Comparison of ENCODE assay signal across 37 cellular contexts in the genomic region with DNA sequence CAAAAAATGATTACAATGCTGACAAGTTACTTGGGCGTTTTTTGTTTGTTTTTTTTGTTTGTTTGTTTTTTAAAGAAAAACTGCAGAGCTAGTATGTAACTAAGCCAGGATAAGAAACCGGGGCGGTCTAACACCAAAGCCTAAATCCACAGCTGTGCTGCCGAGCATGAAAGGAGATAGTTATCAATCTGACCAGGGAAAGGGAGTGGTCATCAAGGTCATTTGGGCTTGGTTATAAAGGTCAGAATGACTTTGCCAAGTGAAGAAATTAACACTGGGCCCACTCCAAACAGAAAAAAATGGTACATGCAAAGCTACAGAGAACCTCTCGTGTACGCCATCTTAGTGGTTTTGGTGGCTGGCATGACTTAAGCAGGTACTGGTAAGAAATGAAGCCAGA.
"Had no signal": no experiment of that assay in that cellular context is flagged by ENCODE, and none has a peak within 500 bp of the region (broad histone marks: within the 10 kb centered on the region; RNA-seq: fewer than 3 reads in every experiment).

No MANE protein-coding gene starts in this region.

- H3K36me3 Mint-ChIP-seq: activated CD4-positive, alpha-beta memory T cell treated with anti-CD3 and anti-CD28 coated beads for 36 hours; activated naive CD4-positive, alpha-beta T cell treated with anti-CD3 and anti-CD28 coated beads, Interleukin-2, amount 50 U/mL, for 72 hours had no signal

- DNase-seq: activated B cell treated with CpG ODN at 0.5 μM for 24 hours; activated CD4-positive, alpha-beta memory T cell treated with anti-CD3 and anti-CD28 coated beads for 36 hours; activated CD4-positive, alpha-beta T cell treated with anti-CD3 and anti-CD28 coated beads for 4 hours; activated CD4-positive, alpha-beta T cell treated with anti-CD3 and anti-CD28 coated beads, Interleukin-2, amount 10 ng/mL, durations not matched to agents 24 days and 14 days; activated CD4-positive, alpha-beta T cell treated with anti-CD3 and anti-CD28 coated beads, Interleukin-2, amount 50 U/mL, for 1 hour; activated CD4-positive, alpha-beta T cell treated with anti-CD3 and anti-CD28 coated beads, Interleukin-2, amount 50 U/mL, for 4 hours; activated CD4-positive, CD25-positive, alpha-beta regulatory T cell treated with anti-CD3 and anti-CD28 coated beads, Interleukin-2, amount 50 U/mL, for 72 hours; activated CD8-positive, alpha-beta memory T cell treated with anti-CD3 and anti-CD28 coated beads, Interleukin-2, amount 50 U/mL, for 4 hours; activated CD8-positive, alpha-beta T cell treated with anti-CD3 and anti-CD28 coated beads for 36 hours; activated effector memory CD4-positive, alpha-beta T cell treated with anti-CD3 and anti-CD28 coated beads, Interleukin-2, amount 50 U/mL, for 16 hours; activated gamma-delta T cell treated with Interleukin-2 at 50 U/mL for 16 hours; activated naive CD4-positive, alpha-beta T cell; activated naive CD4-positive, alpha-beta T cell treated with anti-CD3 and anti-CD28 coated beads for 36 hours; activated naive CD4-positive, alpha-beta T cell treated with anti-CD3 and anti-CD28 coated beads, Interleukin-2, amount 50 U/mL, for 16 hours; activated naive CD8-positive, alpha-beta T cell treated with anti-CD3 and anti-CD28 coated beads for 36 hours; activated T-cell treated with anti-CD3 and anti-CD28 coated beads for 4 hours; activated T-cell treated with anti-CD3 and anti-CD28 coated beads, Interleukin-2, amount 50 U/mL, for 1 hour; activated T-cell treated with anti-CD3 and anti-CD28 coated beads, Interleukin-2, amount 50 U/mL, for 4 hours; activated T-cell treated with anti-CD3 and anti-CD28 coated beads, Interleukin-2, amount 50 U/mL, for 72 hours; adrenal gland; amniotic stem cell; aorta; body of pancreas; brain microvascular endothelial cell; central memory CD4-positive, alpha-beta T cell; T-helper 1 cell; T-helper 2 cell; T-helper 9 cell had no signal

- H3K27me3 Mint-ChIP-seq: activated B cell treated with CpG ODN at 0.5 μM for 24 hours; activated CD4-positive, alpha-beta memory T cell treated with anti-CD3 and anti-CD28 coated beads for 36 hours; activated CD4-positive, alpha-beta T cell treated with anti-CD3 and anti-CD28 coated beads, Interleukin-2, amount 10 ng/mL, durations not matched to agents 24 days and 14 days; activated CD8-positive, alpha-beta T cell treated with anti-CD3 and anti-CD28 coated beads for 36 hours; activated naive CD8-positive, alpha-beta T cell treated with anti-CD3 and anti-CD28 coated beads for 36 hours; activated T-helper 17 cell treated with anti-CD3 and anti-CD28 coated beads, Interleukin-2, amount 50 U/mL, for 72 hours had no signal

- H3K27me3 ChIP-seq: adrenal gland, body of pancreas, brain microvascular endothelial cell, breast epithelium had no signal

- FAIRE-seq: astrocyte, TTC549 had no signal

- H3K4me3 ChIP-seq: adrenal gland, body of pancreas, breast epithelium had no signal

- H3K4me3 Mint-ChIP-seq: activated B cell treated with CpG ODN at 0.5 μM for 24 hours; activated CD4-positive, alpha-beta memory T cell treated with anti-CD3 and anti-CD28 coated beads for 36 hours; activated CD4-positive, alpha-beta T cell treated with anti-CD3 and anti-CD28 coated beads, Interleukin-2, amount 10 ng/mL, durations not matched to agents 24 days and 14 days; activated CD8-positive, alpha-beta T cell treated with anti-CD3 and anti-CD28 coated beads for 36 hours; activated naive CD4-positive, alpha-beta T cell treated with anti-CD3 and anti-CD28 coated beads for 36 hours; activated naive CD8-positive, alpha-beta T cell treated with anti-CD3 and anti-CD28 coated beads for 36 hours; activated T-cell treated with anti-CD3 and anti-CD28 coated beads, Interleukin-2, amount 50 U/mL, for 4 hours; activated T-cell treated with anti-CD3 and anti-CD28 coated beads, Interleukin-2, amount 50 U/mL, for 72 hours; activated T-helper 1 cell treated with anti-CD3 and anti-CD28 coated beads, Interleukin-12 subunit alpha, Interleukin-12 subunit beta, Interleukin-2, Interleukin-4 antibody, amounts not matched to agents 30 ng/mL and 10 ng/mL and 1 ng/mL, durations not matched to agents 14 hours and 24 hours and 36 hours; activated T-helper 17 cell treated with anti-CD3 and anti-CD28 coated beads, Interleukin-2, amount 50 U/mL, for 72 hours; T-helper 1 cell treated with Interleukin-12 subunit alpha and Interleukin-12 subunit beta and Interleukin-4 antibody, amounts not matched to agents 30 μg/mL and 1 μg/mL, for 36 hours; T-helper 2 cell treated with Interferon-gamma antibody and Interleukin-4, amounts not matched to agents 5 μg/mL and 100 μg/mL, for 36 hours had no signal

- H3K4me1 ChIP-seq: body of pancreas, breast epithelium had no signal

- H3K27ac ChIP-seq: adrenal gland, body of pancreas, brain microvascular endothelial cell, breast epithelium, VCaP had no signal

- H3K9me3 Mint-ChIP-seq: activated B cell treated with CpG ODN at 0.5 μM for 24 hours; activated CD4-positive, alpha-beta memory T cell treated with anti-CD3 and anti-CD28 coated beads for 36 hours; activated CD4-positive, alpha-beta T cell treated with anti-CD3 and anti-CD28 coated beads, Interleukin-2, amount 10 ng/mL, durations not matched to agents 24 days and 14 days; activated CD8-positive, alpha-beta T cell treated with anti-CD3 and anti-CD28 coated beads for 36 hours; activated naive CD4-positive, alpha-beta T cell treated with anti-CD3 and anti-CD28 coated beads for 36 hours; activated naive CD4-positive, alpha-beta T cell treated with anti-CD3 and anti-CD28 coated beads, Interleukin-2, amount 50 U/mL, for 72 hours; activated naive CD8-positive, alpha-beta T cell treated with anti-CD3 and anti-CD28 coated beads for 36 hours; activated T-cell treated with anti-CD3 and anti-CD28 coated beads, Interleukin-2, amount 50 U/mL, for 4 hours; activated T-cell treated with anti-CD3 and anti-CD28 coated beads, Interleukin-2, amount 50 U/mL, for 72 hours; activated T-helper 1 cell treated with anti-CD3 and anti-CD28 coated beads, Interleukin-12 subunit alpha, Interleukin-12 subunit beta, Interleukin-2, Interleukin-4 antibody, amounts not matched to agents 30 ng/mL and 10 ng/mL and 1 ng/mL, durations not matched to agents 14 hours and 24 hours and 36 hours; activated T-helper 17 cell treated with anti-CD3 and anti-CD28 coated beads, Interleukin-2, amount 50 U/mL, for 72 hours; T-helper 1 cell treated with Interleukin-12 subunit alpha and Interleukin-12 subunit beta and Interleukin-4 antibody, amounts not matched to agents 30 μg/mL and 1 μg/mL, for 36 hours; T-helper 2 cell treated with Interferon-gamma antibody and Interleukin-4, amounts not matched to agents 5 μg/mL and 100 μg/mL, for 36 hours had no signal

- H3K9me3 ChIP-seq: adrenal gland, body of pancreas, breast epithelium had no signal

- H3K36me3 ChIP-seq: adrenal gland, brain microvascular endothelial cell, breast epithelium had no signal

- ATAC-seq: activated CD8-positive, alpha-beta T cell treated with anti-CD3 and anti-CD28 coated beads for 36 hours; activated naive CD4-positive, alpha-beta T cell treated with anti-CD3 and anti-CD28 coated beads, Interleukin-2, amount 50 U/mL, for 72 hours; activated T-cell treated with anti-CD3 and anti-CD28 coated beads, Interleukin-2, amount 50 U/mL, for 4 hours; activated T-cell treated with anti-CD3 and anti-CD28 coated beads, Interleukin-2, amount 50 U/mL, for 72 hours; activated T-helper 17 cell treated with anti-CD3 and anti-CD28 coated beads, Interleukin-2, amount 50 U/mL, for 72 hours; body of pancreas had no signal

- H3K27ac Mint-ChIP-seq: activated B cell treated with CpG ODN at 0.5 μM for 24 hours; activated CD4-positive, alpha-beta memory T cell treated with anti-CD3 and anti-CD28 coated beads for 36 hours; activated CD4-positive, alpha-beta T cell treated with anti-CD3 and anti-CD28 coated beads, Interleukin-2, amount 10 ng/mL, durations not matched to agents 24 days and 14 days; activated CD8-positive, alpha-beta T cell treated with anti-CD3 and anti-CD28 coated beads for 36 hours; activated naive CD4-positive, alpha-beta T cell treated with anti-CD3 and anti-CD28 coated beads for 36 hours; activated naive CD4-positive, alpha-beta T cell treated with anti-CD3 and anti-CD28 coated beads, Interleukin-2, amount 50 U/mL, for 72 hours; activated naive CD8-positive, alpha-beta T cell treated with anti-CD3 and anti-CD28 coated beads for 36 hours; activated T-cell treated with anti-CD3 and anti-CD28 coated beads, Interleukin-2, amount 50 U/mL, for 72 hours; activated T-helper 1 cell treated with anti-CD3 and anti-CD28 coated beads, Interleukin-12 subunit alpha, Interleukin-12 subunit beta, Interleukin-2, Interleukin-4 antibody, amounts not matched to agents 30 ng/mL and 10 ng/mL and 1 ng/mL, durations not matched to agents 14 hours and 24 hours and 36 hours; activated T-helper 17 cell treated with anti-CD3 and anti-CD28 coated beads, Interleukin-2, amount 50 U/mL, for 72 hours; T-helper 1 cell treated with Interleukin-12 subunit alpha and Interleukin-12 subunit beta and Interleukin-4 antibody, amounts not matched to agents 30 μg/mL and 1 μg/mL, for 36 hours; T-helper 2 cell treated with Interferon-gamma antibody and Interleukin-4, amounts not matched to agents 5 μg/mL and 100 μg/mL, for 36 hours had no signal
